1 cellular context compared by ENCODE assay signal in the genomic region with DNA sequence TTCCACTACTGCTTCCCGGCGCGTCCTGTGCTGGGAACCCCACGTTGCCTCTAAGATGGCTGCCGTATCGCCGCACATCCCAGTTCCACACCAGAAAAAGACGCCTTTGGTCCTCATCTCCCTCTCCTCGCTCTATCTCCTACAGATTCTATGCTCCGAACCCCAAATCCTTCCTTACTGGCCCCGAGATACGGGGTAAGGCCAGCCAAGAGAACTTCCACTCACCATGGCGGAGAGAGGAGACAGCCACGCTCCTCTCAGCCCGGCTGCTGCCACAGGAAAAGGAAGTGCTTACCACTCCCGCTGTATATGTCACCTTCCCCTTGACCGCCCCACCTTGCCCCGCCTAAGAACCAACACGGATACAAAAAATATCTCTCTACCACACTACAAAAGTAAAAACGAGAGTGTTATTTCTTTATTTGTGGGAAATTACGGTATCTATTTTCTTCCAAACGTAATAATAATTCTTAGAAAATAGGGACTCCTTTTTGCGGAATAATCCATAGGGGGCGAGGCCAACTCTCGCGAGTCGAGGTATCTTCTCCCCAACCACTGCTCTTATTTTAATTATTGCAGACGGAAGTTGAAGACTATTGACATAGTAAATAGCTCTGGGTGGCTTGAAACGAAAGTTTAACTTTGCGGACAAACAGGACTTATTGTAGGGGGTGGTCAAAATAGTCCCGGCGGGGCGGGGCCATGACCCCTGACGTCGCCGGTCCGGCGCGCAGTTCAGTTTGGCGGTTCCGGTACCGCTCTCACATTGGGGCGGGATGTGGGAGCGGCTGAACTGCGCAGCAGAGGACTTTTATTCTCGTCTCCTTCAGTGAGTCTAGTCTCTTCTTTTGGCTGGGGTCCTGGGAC.
TF ChIP-seq lines count a peak whose summit lies in the region.

Gene RPL4, minus strand, starts transcription at position 293 of the 867 bp plus-strand sequence. Its CDS starts 65 bp downstream, at position 228.
Gene ZWILCH, plus strand, starts transcription at position 764 of the 867 bp plus-strand sequence. Its CDS starts 13 bp downstream, at position 777.

TF ChIP-seq in HepG2, 621 proteins besides CTCF, POLR2A, EP300 and RAD21 (continued from another document and continues in another):
- TF ChIP-seq ZBTB39 (CRISPR knock-in tag; IDR thresholded peaks at IDR 0.05): no peak
- TF ChIP-seq TMF1 (CRISPR knock-in tag; IDR thresholded peaks at IDR 0.05; ENCODE audit: low read depth): no peak; the same call in 1 of the 2 replicates
- TF ChIP-seq ZNF205 (CRISPR knock-in tag; IDR thresholded peaks at IDR 0.05): 0 out of 2 replicates have a peak, but pooled peaks have one; percentile 33
- TF ChIP-seq SP5 (CRISPR knock-in tag; IDR thresholded peaks at IDR 0.05; ENCODE audit: borderline replicate concordance, low read depth): peak; percentile 58; the same call in 1 of the 2 replicates
- TF ChIP-seq ZNF331 (CRISPR knock-in tag; IDR thresholded peaks at IDR 0.05): no peak; the same call in 1 of the 2 replicates
- TF ChIP-seq, protein P1, sequence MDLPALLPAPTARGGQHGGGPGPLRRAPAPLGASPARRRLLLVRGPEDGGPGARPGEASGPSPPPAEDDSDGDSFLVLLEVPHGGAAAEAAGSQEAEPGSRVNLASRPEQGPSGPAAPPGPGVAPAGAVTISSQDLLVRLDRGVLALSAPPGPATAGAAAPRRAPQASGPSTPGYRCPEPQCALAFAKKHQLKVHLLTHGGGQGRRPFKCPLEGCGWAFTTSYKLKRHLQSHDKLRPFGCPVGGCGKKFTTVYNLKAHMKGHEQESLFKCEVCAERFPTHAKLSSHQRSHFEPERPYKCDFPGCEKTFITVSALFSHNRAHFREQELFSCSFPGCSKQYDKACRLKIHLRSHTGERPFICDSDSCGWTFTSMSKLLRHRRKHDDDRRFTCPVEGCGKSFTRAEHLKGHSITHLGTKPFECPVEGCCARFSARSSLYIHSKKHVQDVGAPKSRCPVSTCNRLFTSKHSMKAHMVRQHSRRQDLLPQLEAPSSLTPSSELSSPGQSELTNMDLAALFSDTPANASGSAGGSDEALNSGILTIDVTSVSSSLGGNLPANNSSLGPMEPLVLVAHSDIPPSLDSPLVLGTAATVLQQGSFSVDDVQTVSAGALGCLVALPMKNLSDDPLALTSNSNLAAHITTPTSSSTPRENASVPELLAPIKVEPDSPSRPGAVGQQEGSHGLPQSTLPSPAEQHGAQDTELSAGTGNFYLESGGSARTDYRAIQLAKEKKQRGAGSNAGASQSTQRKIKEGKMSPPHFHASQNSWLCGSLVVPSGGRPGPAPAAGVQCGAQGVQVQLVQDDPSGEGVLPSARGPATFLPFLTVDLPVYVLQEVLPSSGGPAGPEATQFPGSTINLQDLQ (CRISPR knock-in tag; IDR thresholded peaks at IDR 0.05): peak; percentile 66; the same call in 1 of the 2 replicates
- no peak for TF ChIP-seq ZNF317 (CRISPR knock-in tag; IDR thresholded peaks at IDR 0.05)
- TF ChIP-seq ZNF768 (CRISPR knock-in tag; IDR thresholded peaks at IDR 0.05): 0 out of 2 replicates have a peak, but pooled peaks have one; percentile 13
- no peak for TF ChIP-seq BRCA1 (CRISPR knock-in tag; IDR thresholded peaks at IDR 0.05)
- TF ChIP-seq, protein P2, sequence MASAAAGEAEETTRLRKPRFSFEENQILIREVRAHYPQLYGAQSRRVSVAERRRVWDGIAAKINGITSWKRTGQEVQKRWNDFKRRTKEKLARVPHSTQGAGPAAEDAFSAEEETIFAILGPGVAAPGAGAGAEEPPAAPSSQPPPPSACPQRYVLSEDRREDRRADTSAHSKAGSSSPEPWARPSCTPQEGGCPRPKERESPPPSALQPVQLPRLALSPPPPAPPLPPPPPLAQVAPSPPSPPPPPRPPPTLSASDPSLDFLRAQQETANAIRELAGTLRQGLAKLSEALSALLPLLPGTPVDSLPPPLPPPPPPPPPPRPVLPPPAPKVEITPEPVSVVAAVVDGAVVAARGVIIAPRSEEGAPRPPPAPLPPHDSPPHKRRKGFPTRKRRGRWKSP (CRISPR knock-in tag; IDR thresholded peaks at IDR 0.05): 0 out of 2 replicates have a peak, but pooled peaks have one; percentile 53
- peak; percentile 45 for TF ChIP-seq PATZ1 (CRISPR knock-in tag; IDR thresholded peaks at IDR 0.05)
- no peak for TF ChIP-seq ATF7 (IDR thresholded peaks at IDR 0.05)
- TF ChIP-seq ATF7 (CRISPR knock-in tag; IDR thresholded peaks at IDR 0.05): no peak
- no peak for TF ChIP-seq KLF13 (CRISPR knock-in tag; IDR thresholded peaks at IDR 0.05)
- no peak for TF ChIP-seq ZNF101 (CRISPR knock-in tag; IDR thresholded peaks at IDR 0.05; ENCODE audit: borderline replicate concordance, low read depth)
- TF ChIP-seq HES4 (CRISPR knock-in tag; IDR thresholded peaks at IDR 0.05; ENCODE audit: borderline replicate concordance): peak; percentile 52; the same call in 1 of the 2 replicates
- TF ChIP-seq ZNF484 (CRISPR knock-in tag; IDR thresholded peaks at IDR 0.05; ENCODE audit: borderline replicate concordance, low read depth): no peak
- no peak for TF ChIP-seq ZKSCAN8 (CRISPR knock-in tag; IDR thresholded peaks at IDR 0.05; ENCODE audit: borderline replicate concordance)
- TF ChIP-seq, protein P3, sequence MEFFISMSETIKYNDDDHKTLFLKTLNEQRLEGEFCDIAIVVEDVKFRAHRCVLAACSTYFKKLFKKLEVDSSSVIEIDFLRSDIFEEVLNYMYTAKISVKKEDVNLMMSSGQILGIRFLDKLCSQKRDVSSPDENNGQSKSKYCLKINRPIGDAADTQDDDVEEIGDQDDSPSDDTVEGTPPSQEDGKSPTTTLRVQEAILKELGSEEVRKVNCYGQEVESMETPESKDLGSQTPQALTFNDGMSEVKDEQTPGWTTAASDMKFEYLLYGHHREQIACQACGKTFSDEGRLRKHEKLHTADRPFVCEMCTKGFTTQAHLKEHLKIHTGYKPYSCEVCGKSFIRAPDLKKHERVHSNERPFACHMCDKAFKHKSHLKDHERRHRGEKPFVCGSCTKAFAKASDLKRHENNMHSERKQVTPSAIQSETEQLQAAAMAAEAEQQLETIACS (CRISPR knock-in tag; IDR thresholded peaks at IDR 0.05): no peak
- TF ChIP-seq, protein P4, sequence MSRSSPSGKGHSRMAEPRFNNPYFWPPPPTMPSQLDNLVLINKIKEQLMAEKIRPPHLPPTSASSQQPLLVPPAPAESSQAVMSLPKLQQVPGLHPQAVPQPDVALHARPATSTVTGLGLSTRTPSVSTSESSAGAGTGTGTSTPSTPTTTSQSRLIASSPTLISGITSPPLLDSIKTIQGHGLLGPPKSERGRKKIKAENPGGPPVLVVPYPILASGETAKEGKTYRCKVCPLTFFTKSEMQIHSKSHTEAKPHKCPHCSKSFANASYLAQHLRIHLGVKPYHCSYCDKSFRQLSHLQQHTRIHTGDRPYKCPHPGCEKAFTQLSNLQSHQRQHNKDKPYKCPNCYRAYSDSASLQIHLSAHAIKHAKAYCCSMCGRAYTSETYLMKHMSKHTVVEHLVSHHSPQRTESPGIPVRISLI (CRISPR knock-in tag; IDR thresholded peaks at IDR 0.05; ENCODE audit: borderline replicate concordance): no peak
- no peak for TF ChIP-seq HOXD1 (CRISPR knock-in tag; IDR thresholded peaks at IDR 0.05)
- no peak for TF ChIP-seq ZNF564 (CRISPR knock-in tag; IDR thresholded peaks at IDR 0.05)
- TF ChIP-seq, protein P5, sequence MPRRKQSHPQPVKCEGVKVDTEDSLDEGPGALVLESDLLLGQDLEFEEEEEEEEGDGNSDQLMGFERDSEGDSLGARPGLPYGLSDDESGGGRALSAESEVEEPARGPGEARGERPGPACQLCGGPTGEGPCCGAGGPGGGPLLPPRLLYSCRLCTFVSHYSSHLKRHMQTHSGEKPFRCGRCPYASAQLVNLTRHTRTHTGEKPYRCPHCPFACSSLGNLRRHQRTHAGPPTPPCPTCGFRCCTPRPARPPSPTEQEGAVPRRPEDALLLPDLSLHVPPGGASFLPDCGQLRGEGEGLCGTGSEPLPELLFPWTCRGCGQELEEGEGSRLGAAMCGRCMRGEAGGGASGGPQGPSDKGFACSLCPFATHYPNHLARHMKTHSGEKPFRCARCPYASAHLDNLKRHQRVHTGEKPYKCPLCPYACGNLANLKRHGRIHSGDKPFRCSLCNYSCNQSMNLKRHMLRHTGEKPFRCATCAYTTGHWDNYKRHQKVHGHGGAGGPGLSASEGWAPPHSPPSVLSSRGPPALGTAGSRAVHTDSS (CRISPR knock-in tag; conservative IDR thresholded peaks at IDR 0.05): no peak
- no peak for TF ChIP-seq ZNF3 (CRISPR knock-in tag; IDR thresholded peaks at IDR 0.05)
- TF ChIP-seq HOXA7 (CRISPR knock-in tag; IDR thresholded peaks at IDR 0.05): no peak
- TF ChIP-seq, protein P6, sequence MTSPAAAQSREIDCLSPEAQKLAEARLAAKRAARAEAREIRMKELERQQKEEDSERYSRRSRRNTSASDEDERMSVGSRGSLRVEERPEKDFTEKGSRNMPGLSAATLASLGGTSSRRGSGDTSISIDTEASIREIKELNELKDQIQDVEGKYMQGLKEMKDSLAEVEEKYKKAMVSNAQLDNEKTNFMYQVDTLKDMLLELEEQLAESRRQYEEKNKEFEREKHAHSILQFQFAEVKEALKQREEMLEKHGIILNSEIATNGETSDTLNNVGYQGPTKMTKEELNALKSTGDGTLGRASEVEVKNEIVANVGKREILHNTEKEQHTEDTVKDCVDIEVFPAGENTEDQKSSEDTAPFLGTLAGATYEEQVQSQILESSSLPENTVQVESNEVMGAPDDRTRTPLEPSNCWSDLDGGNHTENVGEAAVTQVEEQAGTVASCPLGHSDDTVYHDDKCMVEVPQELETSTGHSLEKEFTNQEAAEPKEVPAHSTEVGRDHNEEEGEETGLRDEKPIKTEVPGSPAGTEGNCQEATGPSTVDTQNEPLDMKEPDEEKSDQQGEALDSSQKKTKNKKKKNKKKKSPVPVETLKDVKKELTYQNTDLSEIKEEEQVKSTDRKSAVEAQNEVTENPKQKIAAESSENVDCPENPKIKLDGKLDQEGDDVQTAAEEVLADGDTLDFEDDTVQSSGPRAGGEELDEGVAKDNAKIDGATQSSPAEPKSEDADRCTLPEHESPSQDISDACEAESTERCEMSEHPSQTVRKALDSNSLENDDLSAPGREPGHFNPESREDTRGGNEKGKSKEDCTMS (CRISPR knock-in tag; conservative IDR thresholded peaks at IDR 0.05): 0 out of 2 replicates have a peak, but pooled peaks have one; percentile 27
- no peak for TF ChIP-seq ZNF562 (CRISPR knock-in tag; IDR thresholded peaks at IDR 0.05; ENCODE audit: borderline replicate concordance)
- TF ChIP-seq ZNF326 (CRISPR knock-in tag; IDR thresholded peaks at IDR 0.05; ENCODE audit: borderline replicate concordance): no peak
- TF ChIP-seq ZNF446 (CRISPR knock-in tag; IDR thresholded peaks at IDR 0.05): no peak
- peak; percentile 75; the same call in 1 of the 2 replicates for TF ChIP-seq GATAD1 (CRISPR knock-in tag; IDR thresholded peaks at IDR 0.05)
- TF ChIP-seq MED1 (CRISPR knock-in tag; IDR thresholded peaks at IDR 0.05): 0 out of 2 replicates have a peak, but pooled peaks have one; percentile 7
- 0 out of 2 replicates have a peak, but pooled peaks have one; percentile 31 for TF ChIP-seq RXRA (CRISPR knock-in tag; IDR thresholded peaks at IDR 0.05)
- TF ChIP-seq DR1 (CRISPR knock-in tag; IDR thresholded peaks at IDR 0.05): no peak
- TF ChIP-seq ZNF138 (CRISPR knock-in tag; IDR thresholded peaks at IDR 0.05; ENCODE audit: low read depth): no peak
- TF ChIP-seq, protein P7, sequence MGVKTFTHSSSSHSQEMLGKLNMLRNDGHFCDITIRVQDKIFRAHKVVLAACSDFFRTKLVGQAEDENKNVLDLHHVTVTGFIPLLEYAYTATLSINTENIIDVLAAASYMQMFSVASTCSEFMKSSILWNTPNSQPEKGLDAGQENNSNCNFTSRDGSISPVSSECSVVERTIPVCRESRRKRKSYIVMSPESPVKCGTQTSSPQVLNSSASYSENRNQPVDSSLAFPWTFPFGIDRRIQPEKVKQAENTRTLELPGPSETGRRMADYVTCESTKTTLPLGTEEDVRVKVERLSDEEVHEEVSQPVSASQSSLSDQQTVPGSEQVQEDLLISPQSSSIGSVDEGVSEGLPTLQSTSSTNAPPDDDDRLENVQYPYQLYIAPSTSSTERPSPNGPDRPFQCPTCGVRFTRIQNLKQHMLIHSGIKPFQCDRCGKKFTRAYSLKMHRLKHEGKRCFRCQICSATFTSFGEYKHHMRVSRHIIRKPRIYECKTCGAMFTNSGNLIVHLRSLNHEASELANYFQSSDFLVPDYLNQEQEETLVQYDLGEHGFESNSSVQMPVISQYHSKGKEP (CRISPR knock-in tag; IDR thresholded peaks at IDR 0.05): no peak
- no peak for TF ChIP-seq RAD51 (IDR thresholded peaks at IDR 0.05; ENCODE audit: borderline replicate concordance)
- 0 out of 2 replicates have a peak, but pooled peaks have one; percentile 3 for TF ChIP-seq CEBPG (CRISPR knock-in tag; IDR thresholded peaks at IDR 0.05)
- peak; percentile 50; the same call in 1 of the 2 replicates for TF ChIP-seq ZNF33B (CRISPR knock-in tag; IDR thresholded peaks at IDR 0.05)
